In genomic region chr13:106533940-106534843, GRCh38 we compare ENCODE assay signal across 8 cellular contexts. TPM values are rescaled to one million over a fixed set of nuclear protein-coding genes. Genes with fewer than 3 reads are reported as not detected.
DNase-seq lines count a peak whose midpoint lies in the region; ATAC-seq and TF ChIP-seq lines count a peak whose summit lies in the region.

No MANE protein-coding gene starts in this region.

- H3K27ac ChIP-seq in neural cell (ENCODE audit: low read length): peak overlapping the region; percentile 82

- peak overlapping the region; percentile 75 for H3K4me3 Mint-ChIP-seq in activated naive CD4-positive, alpha-beta T cell treated with anti-CD3 and anti-CD28 coated beads, Interleukin-2, amount 10 ng/mL, durations not matched to agents 7 days and 5 days

- no peak for TF ChIP-seq RAD21 in neural cell (conservative IDR thresholded peaks at IDR 0.05)

- CTCF ChIA-PET in activated naive CD4-positive, alpha-beta T cell treated with anti-CD3 and anti-CD28 coated beads, Interleukin-2, amount 10 ng/mL, durations not matched to agents 7 days and 5 days (lab: Charles Lee): no interaction called here

- H3K9me2 ChIP-seq in neural cell (ENCODE audit: insufficient read depth, low read length): no peaks in the 10 kb centered on the region

- no peaks in the 10 kb centered on the region for H3K36me3 Mint-ChIP-seq in activated naive CD4-positive, alpha-beta T cell treated with anti-CD3 and anti-CD28 coated beads, Interleukin-2, amount 10 ng/mL, durations not matched to agents 7 days and 5 days

- H4K20me1 ChIP-seq in neural cell (ENCODE audit: insufficient read depth): peaks cover 10% of the 10 kb centered on the region

- peaks cover 55% of the 10 kb centered on the region for H3K27me3 Mint-ChIP-seq in activated naive CD4-positive, alpha-beta T cell treated with anti-CD3 and anti-CD28 coated beads, Interleukin-2, amount 10 ng/mL, durations not matched to agents 7 days and 5 days

- H3K27ac Mint-ChIP-seq in activated naive CD4-positive, alpha-beta T cell treated with anti-CD3 and anti-CD28 coated beads, Interleukin-2, amount 10 ng/mL, durations not matched to agents 7 days and 5 days: peak overlapping the region; percentile 19

- H3K9ac ChIP-seq in neural cell (ENCODE audit: low read length): peak overlapping the region; percentile 86

- TF ChIP-seq EP300 in neural cell (conservative IDR thresholded peaks at IDR 0.05; ENCODE audit: poor library complexity, severe bottlenecking): no peak

- H3K4me1 Mint-ChIP-seq in activated naive CD4-positive, alpha-beta T cell treated with anti-CD3 and anti-CD28 coated beads, Interleukin-2, amount 10 ng/mL, durations not matched to agents 7 days and 5 days: peaks cover 18% of the 10 kb centered on the region

- ATAC-seq in GM21737 (IDR thresholded peaks at IDR 0.05; ENCODE audit: unreplicated experiment) (no peak), HG03108 (IDR thresholded peaks at IDR 0.05; ENCODE audit: unreplicated experiment) (no peak)

- TF ChIP-seq CTCF in GM06990 (IDR thresholded peaks at IDR 0.05; ENCODE audit: insufficient read depth, low read length, poor library complexity, severe bottlenecking) (no peak), foreskin fibroblast (IDR thresholded peaks at IDR 0.05; ENCODE audit: low read depth, low read length) (no peak), neural cell (IDR thresholded peaks at IDR 0.05; ENCODE audit: poor library complexity, severe bottlenecking) (no peak)

- no peaks in the 10 kb centered on the region for H3K9me3 Mint-ChIP-seq in activated naive CD4-positive, alpha-beta T cell treated with anti-CD3 and anti-CD28 coated beads, Interleukin-2, amount 10 ng/mL, durations not matched to agents 7 days and 5 days

- H3K4me3 ChIP-seq in GM06990 (replicated peaks; ENCODE audit: low read depth, low read length) (peak overlapping the region; percentile 63), foreskin fibroblast (ENCODE audit: low read depth in 1 of 2, low read length in 2 of 2) (peak overlapping the region; percentile 67 to 91), neural cell (ENCODE audit: low read length) (peak overlapping the region; percentile 71)

- H3K36me3 ChIP-seq in GM06990 (ENCODE audit: control insufficient read depth, insufficient read depth, low read length) (no peaks in the 10 kb centered on the region), neural cell (ENCODE audit: insufficient read depth, low read length) (no peaks in the 10 kb centered on the region)

- H3K27me3 ChIP-seq in GM06990 (replicated peaks; ENCODE audit: control insufficient read depth, insufficient read depth, low read length) (no peaks in the 10 kb centered on the region), neural cell (ENCODE audit: insufficient read depth, low read depth, low read length) (no peaks in the 10 kb centered on the region)

- H2AFZ ChIP-seq in neural cell (ENCODE audit: low read depth, low read length): no peak overlapping the region

- no peaks in the 10 kb centered on the region for H3K9me3 ChIP-seq in neural cell (ENCODE audit: low read length)

- DNase-seq in GM06990 (ENCODE audit: extremely low read depth, insufficient read length) (peak; percentile 29), NCI-H524 (lab: John Stamatoyannopoulos, UW) (peak; percentile 20 to 55), foreskin fibroblast (peak; percentile 69 to 88), HuH-7.5 (ENCODE audit: low spot score) (no peak)
- DNase-seq in activated naive CD4-positive, alpha-beta T cell treated with anti-CD3 and anti-CD28 coated beads, Interleukin-2, amount 10 ng/mL, durations not matched to agents 7 days and 5 days: peak; percentile 39

- H3F3A ChIP-seq in neural cell (ENCODE audit: insufficient read depth, low read length, poor library complexity, severe bottlenecking): peaks cover 7% of the 10 kb centered on the region

- peaks cover 57% of the 10 kb centered on the region for H3K79me2 ChIP-seq in neural cell (replicated peaks; ENCODE audit: insufficient read depth, low read length)

- H3K4me2 ChIP-seq in neural cell (ENCODE audit: low read length): peak overlapping the region; percentile 12

TF ChIP-seq in neural cell, 6 proteins besides CTCF, POLR2A, EP300 and RAD21:
- TF ChIP-seq MXI1 (conservative IDR thresholded peaks at IDR 0.05; ENCODE audit: poor library complexity, severe bottlenecking) (peak; percentile 40), EZH2 (IDR thresholded peaks at IDR 0.05; ENCODE audit: borderline replicate concordance, insufficient read depth, low read length, poor library complexity, severe bottlenecking) (no peak)

RNA-seq across cellular contexts. Expression of gene EFNB2, which starts 1.3 kb away (rescaled TPM):
- polyA plus RNA-seq in neural cell: 52.0 and 53.1 TPM in 2 replicates
- polyA minus RNA-seq in neural cell: 103 and 111 TPM in 2 replicates

RNA-seq across cellular contexts. Expression of gene ARGLU1, which starts 33.7 kb away (rescaled TPM):
- 943 and 967 TPM in 2 replicates for polyA plus RNA-seq in neural cell
- 251 and 267 TPM in 2 replicates for polyA minus RNA-seq in neural cell
